10 cellular contexts compared by ENCODE assay signal in the genomic region with DNA sequence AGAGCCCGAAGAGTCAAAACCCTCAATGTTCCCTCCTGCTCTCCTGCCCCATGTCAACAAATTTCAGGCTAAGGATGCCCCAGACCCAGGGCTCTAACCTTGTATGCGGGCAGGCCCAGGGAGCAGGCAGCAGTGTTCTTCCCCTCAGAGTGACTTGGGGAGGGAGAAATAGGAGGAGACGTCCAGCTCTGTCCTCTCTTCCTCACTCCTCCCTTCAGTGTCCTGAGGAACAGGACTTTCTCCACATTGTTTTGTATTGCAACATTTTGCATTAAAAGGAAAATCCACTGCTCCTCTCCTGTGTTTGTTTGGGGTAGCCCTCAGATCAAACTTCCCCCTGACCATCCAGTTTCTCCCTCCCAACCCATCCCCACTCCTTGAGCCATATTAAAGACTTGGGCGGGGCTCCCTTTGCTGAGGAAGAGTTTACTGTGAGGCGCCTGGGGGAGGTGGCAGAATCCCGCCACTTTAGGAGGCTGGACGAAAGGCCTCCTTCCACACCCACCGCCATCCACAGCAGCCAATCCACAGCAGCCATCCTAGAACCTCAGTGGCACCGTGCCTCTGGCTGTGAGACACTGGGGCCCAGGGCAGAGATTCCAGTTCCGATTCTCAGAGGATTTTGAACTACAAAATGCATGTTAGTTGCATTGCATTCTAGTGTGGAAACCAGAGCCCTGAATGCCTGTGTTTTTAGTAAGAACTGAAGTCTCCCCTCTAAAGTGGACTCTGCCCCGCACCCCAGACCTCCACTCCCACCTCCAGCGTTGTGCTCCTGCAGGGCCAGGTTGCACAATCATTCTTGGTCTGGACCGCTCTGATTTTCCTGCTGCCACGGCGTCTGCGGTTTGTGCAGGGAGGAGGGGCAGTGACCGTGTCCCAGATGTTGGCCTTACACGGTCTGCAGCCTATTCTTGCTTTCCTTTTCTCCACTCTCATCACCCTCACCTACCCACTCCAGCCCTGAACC. TPM values are rescaled to one million over a fixed set of nuclear protein-coding genes. Genes with fewer than 3 reads are reported as not detected.
A peak's percentile ranks its signal among the peaks of the same experiment; 100 is the strongest.
DNase-seq lines count a peak whose midpoint lies in the region; ATAC-seq, FAIRE-seq and TF ChIP-seq lines count a peak whose summit lies in the region.
"Had no signal": no experiment of that assay in that cellular context is flagged by ENCODE, and none has a peak within 500 bp of the region (broad histone marks: within the 10 kb centered on the region; RNA-seq: fewer than 3 reads in every experiment).

No MANE protein-coding gene starts in this region.

- peaks cover 0 to under 1% of the 10 kb centered on the region in 2 donors for H3K9me3 Mint-ChIP-seq in stimulated activated naive CD8-positive, alpha-beta T cell treated with anti-CD3 and anti-CD28 coated beads, Interleukin-15, amount 100 ng/mL, for 72 hours
- H3K9me3 Mint-ChIP-seq: central memory CD8-positive, alpha-beta T cell had no signal

- H3K4me3 Mint-ChIP-seq in stimulated activated naive CD8-positive, alpha-beta T cell treated with anti-CD3 and anti-CD28 coated beads, Interleukin-15, amount 100 ng/mL, for 72 hours: no peak overlapping the region
- H3K4me3 Mint-ChIP-seq: central memory CD8-positive, alpha-beta T cell had no signal

- H3K4me1 Mint-ChIP-seq in stimulated activated naive CD8-positive, alpha-beta T cell treated with anti-CD3 and anti-CD28 coated beads, Interleukin-15, amount 100 ng/mL, for 72 hours: peaks cover 28% of the 10 kb centered on the region
- H3K4me1 Mint-ChIP-seq: central memory CD8-positive, alpha-beta T cell had no signal

- no peak for TF ChIP-seq CTCF in gastroesophageal sphincter (IDR thresholded peaks at IDR 0.05)
- no peak for TF ChIP-seq CTCF in psoas muscle (IDR thresholded peaks at IDR 0.05)
- TF ChIP-seq CTCF in D721Med (IDR thresholded peaks at IDR 0.05; ENCODE audit: insufficient read depth, missing control alignments): no peak

- H3K27me3 ChIP-seq in gastroesophageal sphincter (no peaks in the 10 kb centered on the region), psoas muscle (ENCODE audit: insufficient read depth in 3 of 3, low read length in 2 of 3) (no peaks in the 10 kb centered on the region)

- TF ChIP-seq POLR2A in gastroesophageal sphincter (IDR thresholded peaks at IDR 0.05): no peak

- H3K27ac ChIP-seq in gastroesophageal sphincter (peak overlapping the region; percentile 60 to 85 (median 82)), psoas muscle (peak overlapping the region; percentile 85)

- no peaks in the 10 kb centered on the region for H3K9me3 ChIP-seq in gastroesophageal sphincter
- no peaks in the 10 kb centered on the region for H3K9me3 ChIP-seq in psoas muscle

- no peaks in the 10 kb centered on the region for H3K27me3 Mint-ChIP-seq in stimulated activated naive CD8-positive, alpha-beta T cell treated with anti-CD3 and anti-CD28 coated beads, Interleukin-15, amount 100 ng/mL, for 72 hours

- 25 to 31% methylated on average over 2 to 3 of the region's 18 CpGs for WGBS in gastroesophageal sphincter (ENCODE audit: low coverage in 1 of 2), 2 donors
- WGBS in psoas muscle, 3 donors: 25 to 39% (median 32%) methylated on average over 17 to 18 of the region's 18 CpGs

- FAIRE-seq in D721Med (lab: Jason Lieb, UNC): no peak

- TF ChIP-seq EP300 in gastroesophageal sphincter (IDR thresholded peaks at IDR 0.05): no peak

- peaks cover 0 to 81% (median 34%) of the 10 kb centered on the region in 3 donors for H3K4me1 ChIP-seq in gastroesophageal sphincter
- H3K4me1 ChIP-seq in psoas muscle: peaks cover 25% of the 10 kb centered on the region

- H3K36me3 ChIP-seq in gastroesophageal sphincter (peaks cover 0 to 8% of the 10 kb centered on the region in 2 donors), psoas muscle (ENCODE audit: insufficient read depth in 1 of 2, low read depth in 1 of 2) (no peaks in the 10 kb centered on the region)

- intact Hi-C loops in psoas muscle (cut with DNase I): loop anchor here (5.0 to 10.0 kb wide), 5 partner anchors 45 to 235 kb away; a partner anchor contains a TSS

- ATAC-seq in gastroesophageal sphincter (peak; percentile 80), psoas muscle (peak; percentile 75 to 78 (median 77))
- ATAC-seq in stimulated activated naive CD8-positive, alpha-beta T cell treated with anti-CD3 and anti-CD28 coated beads, Interleukin-15, amount 100 ng/mL, for 72 hours: no peak

- peak overlapping the region; percentile 29 to 51 for H3K4me3 ChIP-seq in gastroesophageal sphincter
- H3K4me3 ChIP-seq in psoas muscle: peak overlapping the region; percentile 61

- peak; percentile 87 for DNase-seq in EH (ENCODE audit: low read depth)
- DNase-seq in SK-N-DZ (ENCODE audit: low spot score): peak; percentile 46
- peak; percentile 79 to 88 for DNase-seq in psoas muscle
- DNase-seq in NCI-H1105 treated with DMSO at 0.1 percent for 48 hours (lab: John Stamatoyannopoulos, UW): no peak
- DNase-seq in stimulated activated naive CD8-positive, alpha-beta T cell treated with anti-CD3 and anti-CD28 coated beads, Interleukin-15, amount 100 ng/mL, for 72 hours: no peak
- no peak for DNase-seq in activated CD4-positive, alpha-beta T cell treated with anti-CD3 and anti-CD28 coated beads for 48 hours
- no peak for DNase-seq in D721Med (ENCODE audit: insufficient read length, low spot score)
- DNase-seq: NCI-H1930 had no signal

- peak overlapping the region in 1 of 2 donors; percentile 57 for H3K27ac Mint-ChIP-seq in stimulated activated naive CD8-positive, alpha-beta T cell treated with anti-CD3 and anti-CD28 coated beads, Interleukin-15, amount 100 ng/mL, for 72 hours

RNA-seq across cellular contexts. Expression of a gene that starts 3.0 kb away (rescaled TPM):
- 12.2 and 12.3 TPM in 2 replicates for polyA plus RNA-seq in SK-N-DZ (2014; cell fraction: cytosol; rRNA removed)
- polyA plus RNA-seq in SK-N-DZ (2014; cell fraction: nucleus; rRNA removed): 5.3 and 6.9 TPM in 2 replicates
- total RNA-seq in gastroesophageal sphincter (100 to 1,000 TPM in 1 of 4 donors, 10 to 100 TPM in 3; 62.4 to 155 (median 65.5) TPM), psoas muscle (10 to 100 TPM in 2 of 4 donors, 1 to 10 TPM in 2; 8.2 to 15.8 (median 10.7) TPM)
- 10 to 100 TPM in 1 of 3 donors, 1 to 10 TPM in 2; 6.4 to 13.5 (median 9.9) TPM for polyA plus RNA-seq in psoas muscle

RNA-seq across cellular contexts. Expression of a gene that starts 53.1 kb away (rescaled TPM):
- polyA plus RNA-seq in SK-N-DZ (2014; cell fraction: cytosol; rRNA removed): 11.6 and 13.5 TPM in 2 replicates
- 15.4 and 21.5 TPM in 2 replicates for polyA plus RNA-seq in SK-N-DZ (2014; cell fraction: nucleus; rRNA removed)
- total RNA-seq in gastroesophageal sphincter (10 to 100 TPM; 64.8 to 92.3 (median 76.9) TPM), psoas muscle (10 to 100 TPM; 56.0 to 80.6 (median 65.3) TPM)
- 10 to 100 TPM; 16.8 to 56.0 (median 18.4) TPM for polyA plus RNA-seq in psoas muscle

Comparison
In these comparisons a context has a peak if more than half of its experiments do, and no peak if none do; other contexts are left out.
1. DNase-seq: peak in EH (single experiment), SK-N-DZ (single experiment) and psoas muscle (2 of 2); none in NCI-H1105 treated with DMSO at 0.1 percent for 48 hours (single experiment), stimulated activated naive CD8-positive, alpha-beta T cell treated with anti-CD3 and anti-CD28 coated beads, Interleukin-15, amount 100 ng/mL, for 72 hours (0 of 2), activated CD4-positive, alpha-beta T cell treated with anti-CD3 and anti-CD28 coated beads for 48 hours (single experiment) and D721Med (single experiment).